22 cellular contexts compared by ENCODE assay signal in the genomic region with DNA sequence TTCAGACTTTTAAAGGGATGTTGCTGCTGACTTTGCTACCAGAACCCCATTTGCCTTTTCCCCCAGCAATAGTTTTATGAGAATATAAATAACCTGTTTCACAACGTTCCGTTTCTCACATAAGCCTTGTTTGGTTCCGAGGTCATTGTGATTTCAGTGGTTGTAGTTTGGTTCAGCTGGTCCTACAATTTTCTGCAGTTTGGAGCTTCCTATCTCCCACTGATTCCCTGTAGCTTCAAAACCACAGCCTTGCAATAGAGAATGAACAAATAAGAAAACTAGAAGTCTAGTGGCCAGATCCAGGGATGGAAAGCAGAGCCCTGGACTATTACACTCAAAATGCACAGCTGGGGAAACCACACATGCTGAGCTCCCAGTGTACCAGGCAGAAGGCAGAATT. TPM values are rescaled to one million over a fixed set of nuclear protein-coding genes. Genes with fewer than 3 reads are reported as not detected.
DNase-seq lines count a peak whose midpoint lies in the region; ATAC-seq and TF ChIP-seq lines count a peak whose summit lies in the region.
"Had no signal": no experiment of that assay in that cellular context is flagged by ENCODE, and none has a peak within 500 bp of the region (broad histone marks: within the 10 kb centered on the region; RNA-seq: fewer than 3 reads in every experiment).

No MANE protein-coding gene starts in this region.

- no peaks in the 10 kb centered on the region for H3K79me1 ChIP-seq in IMR-90 (ENCODE audit: low read depth in 1 of 2, low read length in 2 of 2)

- H3K4me3 ChIP-seq in IMR-90 (ENCODE audit: insufficient read depth, low read depth, low read length) (no peak overlapping the region), subcutaneous abdominal adipose tissue (ENCODE audit: low read depth in 1 of 5, low read length in 5 of 5) (no peak overlapping the region)
- H3K4me3 ChIP-seq: heart right ventricle, mucosa of descending colon, suprapubic skin had no signal

- H3K27ac ChIP-seq in IMR-90 (ENCODE audit: insufficient read depth, low read length) (no peak overlapping the region), subcutaneous abdominal adipose tissue (ENCODE audit: low read depth, low read length) (peak overlapping the region; percentile 21)
- H3K27ac ChIP-seq: heart right ventricle, neutrophil, suprapubic skin had no signal

- 0 out of 2 replicates have a peak overlapping the region, but pooled peaks have one; percentile 8 for H2BK20ac ChIP-seq in IMR-90 (ENCODE audit: low read depth, low read length)

- no peak overlapping the region for H3K4me3 Mint-ChIP-seq in activated T-helper 1 cell treated with anti-CD3 and anti-CD28 coated beads, Interleukin-12 subunit alpha, Interleukin-12 subunit beta, Interleukin-2, Interleukin-4 antibody, amounts not matched to agents 30 ng/mL and 10 ng/mL and 1 ng/mL, durations not matched to agents 14 hours and 24 hours and 36 hours
- H3K4me3 Mint-ChIP-seq: activated T-cell treated with anti-CD3 and anti-CD28 coated beads, Interleukin-2, amount 50 U/mL, for 72 hours; CD4-positive, CD25-positive, alpha-beta regulatory T cell; effector memory CD8-positive, alpha-beta T cell had no signal

- CTCF ChIA-PET in IMR-90 (lab: Yijun Ruan, JAX): no interaction called here

- no TSS peak for BruUV-seq in IMR-90 (replicated peaks; lab: Mats Ljungman, UMichigan)

- no peaks in the 10 kb centered on the region for H3K36me3 Mint-ChIP-seq in activated T-helper 1 cell treated with anti-CD3 and anti-CD28 coated beads, Interleukin-12 subunit alpha, Interleukin-12 subunit beta, Interleukin-2, Interleukin-4 antibody, amounts not matched to agents 30 ng/mL and 10 ng/mL and 1 ng/mL, durations not matched to agents 14 hours and 24 hours and 36 hours (ENCODE audit: low read depth)
- H3K36me3 Mint-ChIP-seq: CD4-positive, CD25-positive, alpha-beta regulatory T cell had no signal

- no peak overlapping the region for H3K27ac Mint-ChIP-seq in activated T-helper 1 cell treated with anti-CD3 and anti-CD28 coated beads, Interleukin-12 subunit alpha, Interleukin-12 subunit beta, Interleukin-2, Interleukin-4 antibody, amounts not matched to agents 30 ng/mL and 10 ng/mL and 1 ng/mL, durations not matched to agents 14 hours and 24 hours and 36 hours
- H3K27ac Mint-ChIP-seq: activated T-cell treated with anti-CD3 and anti-CD28 coated beads, Interleukin-2, amount 50 U/mL, for 72 hours; CD4-positive, CD25-positive, alpha-beta regulatory T cell; effector memory CD8-positive, alpha-beta T cell had no signal

- no peaks in the 10 kb centered on the region for H3K9me3 ChIP-seq in IMR-90 (ENCODE audit: control insufficient read depth, insufficient read depth, low read length)
- no peaks in the 10 kb centered on the region for H3K9me3 ChIP-seq in subcutaneous abdominal adipose tissue (ENCODE audit: control insufficient read depth in 5 of 5, low read length in 5 of 5)
- H3K9me3 ChIP-seq: heart right ventricle, mucosa of descending colon, neutrophil, suprapubic skin had no signal

- H3K23ac ChIP-seq in IMR-90 (ENCODE audit: low read depth, low read length): peak overlapping the region; percentile 35; the same call in 1 of the 2 replicates

- H4K5ac ChIP-seq in IMR-90 (ENCODE audit: low read depth, low read length): no peak overlapping the region

- H3K4me1 Mint-ChIP-seq in activated T-helper 1 cell treated with anti-CD3 and anti-CD28 coated beads, Interleukin-12 subunit alpha, Interleukin-12 subunit beta, Interleukin-2, Interleukin-4 antibody, amounts not matched to agents 30 ng/mL and 10 ng/mL and 1 ng/mL, durations not matched to agents 14 hours and 24 hours and 36 hours (ENCODE audit: low read depth): no peaks in the 10 kb centered on the region
- H3K4me1 Mint-ChIP-seq: CD4-positive, CD25-positive, alpha-beta regulatory T cell had no signal

- H3K36me3 ChIP-seq in IMR-90 (ENCODE audit: control insufficient read depth, insufficient read depth, low read length): no peaks in the 10 kb centered on the region
- H3K36me3 ChIP-seq in subcutaneous abdominal adipose tissue (ENCODE audit: control insufficient read depth in 5 of 5, insufficient read depth in 5 of 5, low read length in 5 of 5): no peaks in the 10 kb centered on the region
- H3K36me3 ChIP-seq: heart right ventricle, neutrophil, suprapubic skin had no signal

- no peak overlapping the region for H2BK15ac ChIP-seq in IMR-90 (ENCODE audit: low read depth, low read length)

- peaks cover 3% of the 10 kb centered on the region; the same call in 1 of the 2 replicates for H3K9me1 ChIP-seq in IMR-90 (ENCODE audit: insufficient read depth, low read length)

- no peak for TF ChIP-seq RAD21 in IMR-90 (IDR thresholded peaks at IDR 0.05; ENCODE audit: low read length)

- H3K27me3 ChIP-seq in IMR-90 (ENCODE audit: control insufficient read depth, insufficient read depth, low read length): no peaks in the 10 kb centered on the region
- no peaks in the 10 kb centered on the region for H3K27me3 ChIP-seq in subcutaneous abdominal adipose tissue (ENCODE audit: control insufficient read depth in 5 of 5, insufficient read depth in 4 of 5, low read length in 5 of 5)
- H3K27me3 ChIP-seq: heart right ventricle, neutrophil, suprapubic skin had no signal

- POLR2A ChIA-PET in IMR-90 (lab: Charles Lee; ENCODE audit: unreplicated experiment): no interaction called here

- H3K27me3 Mint-ChIP-seq in activated T-helper 1 cell treated with anti-CD3 and anti-CD28 coated beads, Interleukin-12 subunit alpha, Interleukin-12 subunit beta, Interleukin-2, Interleukin-4 antibody, amounts not matched to agents 30 ng/mL and 10 ng/mL and 1 ng/mL, durations not matched to agents 14 hours and 24 hours and 36 hours (ENCODE audit: insufficient read depth): peaks cover 7% of the 10 kb centered on the region
- H3K27me3 Mint-ChIP-seq: CD4-positive, CD25-positive, alpha-beta regulatory T cell had no signal

- H3K4me1 ChIP-seq in IMR-90 (ENCODE audit: control insufficient read depth, insufficient read depth, low read length) (peaks cover 9% of the 10 kb centered on the region), subcutaneous abdominal adipose tissue (ENCODE audit: control insufficient read depth in 5 of 5, insufficient read depth in 5 of 5, low read length in 5 of 5) (peaks cover 0 to 24% (median 10%) of the 10 kb centered on the region in 5 donors)
- H3K4me1 ChIP-seq: heart right ventricle, suprapubic skin had no signal

- H2AK5ac ChIP-seq in IMR-90 (ENCODE audit: low read depth, low read length): peak overlapping the region; percentile 8; the same call in 1 of the 2 replicates

- peak overlapping the region; percentile 38; the same call in 1 of the 2 replicates for H3K4ac ChIP-seq in IMR-90 (ENCODE audit: low read depth, low read length)

- H4K91ac ChIP-seq in IMR-90 (ENCODE audit: insufficient read depth, low read depth, low read length): no peak overlapping the region

- dilution Hi-C loops in IMR-90 (cut with HindIII; ENCODE audit: low sequenced_read_pairs, unreplicated experiment): no loop called here

- DNase-seq in IMR-90: peak; percentile 8
- peak; percentile 9 for DNase-seq in astrocyte of the hippocampus (ENCODE audit: low read depth, low spot score)
- no peak for DNase-seq in left lobe of liver (ENCODE audit: low spot score)
- no peak for DNase-seq in activated T-helper 1 cell treated with anti-CD3 and anti-CD28 coated beads, Interleukin-12 subunit alpha, Interleukin-12 subunit beta, Interleukin-2, Interleukin-4 antibody, amounts not matched to agents 30 ng/mL and 10 ng/mL and 1 ng/mL, durations not matched to agents 14 hours and 24 hours and 36 hours (ENCODE audit: low spot score)
- no peak for DNase-seq in KG1 (lab: John Stamatoyannopoulos, UW)
- DNase-seq: activated CD4-positive, CD25-positive, alpha-beta regulatory T cell treated with anti-CD3 and anti-CD28 coated beads, Interleukin-2, amount 50 U/mL, for 72 hours; activated naive CD4-positive, alpha-beta T cell treated with anti-CD3 and anti-CD28 coated beads, Interleukin-2, amount 50 U/mL, for 16 hours; activated T-cell treated with anti-CD3 and anti-CD28 coated beads, Interleukin-2, amount 50 U/mL, for 72 hours; aorta; CD4-positive, CD25-positive, alpha-beta regulatory T cell; effector memory CD8-positive, alpha-beta T cell; heart right ventricle; mucosa of descending colon; NCI-H1436 treated with DMSO at 0.1 percent for 48 hours; NCI-H2171; NCI-H526 treated with DMSO at 0.1 percent for 48 hours; retina; stimulated activated CD8-positive, alpha-beta memory T cell treated with anti-CD3 and anti-CD28 coated beads, Interleukin-4, amount 100 ng/mL, for 48 hours had no signal

- H4K20me1 ChIP-seq in IMR-90 (ENCODE audit: insufficient read depth, low read length): no peaks in the 10 kb centered on the region

- H2BK5ac ChIP-seq in IMR-90 (ENCODE audit: low read depth, low read length, poor library complexity, severe bottlenecking): no peak overlapping the region

- H4K8ac ChIP-seq in IMR-90 (ENCODE audit: low read depth in 2 of 2, low read length in 2 of 2): no peak overlapping the region

- H3K18ac ChIP-seq in IMR-90 (ENCODE audit: low read depth, low read length): 0 out of 2 replicates have a peak overlapping the region, but pooled peaks have one; percentile 2

- no peak for TF ChIP-seq POLR2A in IMR-90 (IDR thresholded peaks at IDR 0.05; ENCODE audit: low read depth, low read length)

- intact Hi-C loops in IMR-90 (cut with micrococcal nuclease): no loop called here
- intact Hi-C loops in activated T-helper 1 cell treated with anti-CD3 and anti-CD28 coated beads, Interleukin-12 subunit alpha, Interleukin-12 subunit beta, Interleukin-2, Interleukin-4 antibody, amounts not matched to agents 30 ng/mL and 10 ng/mL and 1 ng/mL, durations not matched to agents 14 hours and 24 hours and 36 hours (cut with micrococcal nuclease): no loop called here

- H3K56ac ChIP-seq in IMR-90 (ENCODE audit: extremely low read depth, insufficient read depth, low read length): no peak overlapping the region

- no peak overlapping the region for H2BK120ac ChIP-seq in IMR-90 (ENCODE audit: low read depth, low read length)

- WGBS in IMR-90 (ENCODE audit: extremely low coverage in 2 of 2, insufficient read length in 1 of 2), 2 experiments: no CpG with 5 or more reads among the region's 3 CpGs

- H3K4me2 ChIP-seq in IMR-90 (ENCODE audit: low read depth, low read length): peak overlapping the region; percentile 1; the same call in 1 of the 2 replicates

- no peak overlapping the region for H2AFZ ChIP-seq in IMR-90 (replicated peaks; ENCODE audit: low read length, poor library complexity)

- in situ Hi-C loops in IMR-90 (cut with MboI; ENCODE audit: low sequenced_read_pairs): no loop called here

- peak overlapping the region; percentile 12; the same call in 1 of the 2 replicates for H3K14ac ChIP-seq in IMR-90 (replicated peaks; ENCODE audit: low read depth, low read length)

- H3K9ac ChIP-seq in IMR-90 (ENCODE audit: low read depth, low read length): no peak overlapping the region
- H3K9ac ChIP-seq in subcutaneous abdominal adipose tissue (ENCODE audit: low read length in 5 of 5): no peak overlapping the region

- H3K9me3 Mint-ChIP-seq in activated T-helper 1 cell treated with anti-CD3 and anti-CD28 coated beads, Interleukin-12 subunit alpha, Interleukin-12 subunit beta, Interleukin-2, Interleukin-4 antibody, amounts not matched to agents 30 ng/mL and 10 ng/mL and 1 ng/mL, durations not matched to agents 14 hours and 24 hours and 36 hours: no peaks in the 10 kb centered on the region
- H3K9me3 Mint-ChIP-seq: activated T-cell treated with anti-CD3 and anti-CD28 coated beads, Interleukin-2, amount 50 U/mL, for 72 hours; effector memory CD8-positive, alpha-beta T cell had no signal

- no peak for TF ChIP-seq CTCF in IMR-90 (conservative IDR thresholded peaks at IDR 0.05; ENCODE audit: low read depth, low read length)

- ATAC-seq in IMR-90 (ENCODE audit: low read depth) (peak; percentile 34), left lobe of liver (peak; percentile 47), GM21737 (IDR thresholded peaks at IDR 0.05; ENCODE audit: unreplicated experiment) (no peak)
- ATAC-seq: activated T-cell treated with anti-CD3 and anti-CD28 coated beads, Interleukin-2, amount 50 U/mL, for 72 hours; effector memory CD8-positive, alpha-beta T cell; heart right ventricle; mucosa of descending colon had no signal

- no peak overlapping the region for H2AK9ac ChIP-seq in IMR-90 (replicated peaks; ENCODE audit: low read depth, low read length, poor library complexity)

RNA-seq across cellular contexts. Expression of a gene that starts 24.1 kb away (rescaled TPM):
- 5.6 and 9.7 TPM in 2 replicates for total RNA-seq in IMR-90 (2012; rRNA removed)
- 1.7 and 2.4 TPM in 2 replicates for polyA plus RNA-seq in IMR-90 (2012; rRNA removed)
- 0.53 and 0.80 TPM in 2 replicates for polyA plus RNA-seq in IMR-90 (2012; cell fraction: cytosol; rRNA removed)
- 0.22 and 1.4 TPM in 2 replicates for polyA plus RNA-seq in IMR-90 (2012; cell fraction: nucleus; rRNA removed; ENCODE audit: low replicate concordance)
- 30.3 TPM for total RNA-seq in left lobe of liver
- 0.05 and 0.13 TPM in 2 replicates for total RNA-seq in activated T-helper 1 cell treated with anti-CD3 and anti-CD28 coated beads, Interleukin-12 subunit alpha, Interleukin-12 subunit beta, Interleukin-2, Interleukin-4 antibody, amounts not matched to agents 30 ng/mL and 10 ng/mL and 1 ng/mL, durations not matched to agents 14 hours and 24 hours and 36 hours

Comparison
In these comparisons a context has a peak if more than half of its experiments do, and no peak if none do; other contexts are left out.
1. DNase-seq: peak in IMR-90 (single experiment) and astrocyte of the hippocampus (single experiment); none in left lobe of liver (single experiment), activated T-helper 1 cell treated with anti-CD3 and anti-CD28 coated beads, Interleukin-12 subunit alpha, Interleukin-12 subunit beta, Interleukin-2, Interleukin-4 antibody, amounts not matched to agents 30 ng/mL and 10 ng/mL and 1 ng/mL, durations not matched to agents 14 hours and 24 hours and 36 hours (single experiment) and KG1 (single experiment).